ENCODE assay signal across 9 cellular contexts in the genomic region with DNA sequence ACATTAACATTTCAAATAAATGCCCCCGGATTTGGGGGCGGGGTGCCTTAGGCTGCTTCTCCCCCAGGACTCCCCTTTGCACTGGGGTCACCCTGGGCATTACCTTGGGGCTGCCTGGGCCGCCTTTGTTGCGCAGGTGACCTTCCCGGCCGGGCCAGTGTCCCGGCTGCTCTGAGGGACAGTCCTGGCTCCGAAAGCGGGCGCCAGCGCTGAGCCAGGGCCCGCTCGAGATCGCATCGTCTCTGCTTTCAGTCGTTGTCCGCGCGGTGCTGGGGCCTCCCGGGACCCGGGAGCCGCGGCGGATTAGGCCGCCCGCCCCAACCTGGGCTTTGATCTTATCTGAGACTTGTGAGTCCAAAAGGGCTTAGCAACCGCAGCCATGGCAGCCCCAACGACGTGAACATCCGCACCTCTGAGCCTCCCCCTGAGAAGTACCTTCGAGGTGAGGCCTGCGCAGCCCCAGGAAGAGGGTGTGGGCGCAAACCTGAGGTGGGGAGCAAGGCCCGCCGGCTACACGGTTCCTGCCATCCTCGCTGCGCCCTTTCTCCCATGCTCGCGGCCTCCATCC.
DNase-seq lines count a peak whose midpoint lies in the region; ATAC-seq, FAIRE-seq and TF ChIP-seq lines count a peak whose summit lies in the region.
"Had no signal": no experiment of that assay in that cellular context is flagged by ENCODE, and none has a peak within 500 bp of the region (broad histone marks: within the 10 kb centered on the region; RNA-seq: fewer than 3 reads in every experiment).

No MANE protein-coding gene starts in this region.

- no peaks in the 10 kb centered on the region for H3K9me3 ChIP-seq in iPS DF 6.9 (ENCODE audit: control insufficient read depth, insufficient read depth, low read length)

- FAIRE-seq in H54 (lab: Jason Lieb, UNC) = no peak

- H3K27me3 ChIP-seq in iPS DF 6.9 (ENCODE audit: control insufficient read depth, insufficient read depth, low read length) = no peaks in the 10 kb centered on the region

- DNase-seq in activated CD8-positive, alpha-beta memory T cell treated with anti-CD3 and anti-CD28 coated beads, Interleukin-2, amount 50 U/mL, for 48 hours = peak; percentile 73
- DNase-seq in iPS DF 6.9 (ENCODE audit: low read depth, low spot score) = no peak
- DNase-seq in stimulated activated CD8-positive, alpha-beta memory T cell treated with anti-CD3 and anti-CD28 coated beads, Interleukin-12 subunit alpha, Interleukin-12 subunit beta, amount 100 ng/mL, for 4 hours (ENCODE audit: low read depth) = peak; percentile 16
- no peak for DNase-seq in H54 (ENCODE audit: insufficient read length, low spot score)
- DNase-seq in DMS79 (lab: John Stamatoyannopoulos, UW) = no peak
- DNase-seq: NCI-H1436 treated with DMSO at 0.1 percent for 48 hours had no signal

- H3K36me3 ChIP-seq in iPS DF 6.9 (ENCODE audit: control insufficient read depth, insufficient read depth, low read length) = no peaks in the 10 kb centered on the region

- WGBS in iPS DF 6.9 (ENCODE audit: insufficient coverage, insufficient read length) = no CpG with 5 or more reads among the region's 40 CpGs

- no peak for TF ChIP-seq POLR2A in H54 (IDR thresholded peaks at IDR 0.05; ENCODE audit: low read depth, low read length)

- no peak overlapping the region for H3K27ac ChIP-seq in iPS DF 6.9 (ENCODE audit: low read length)

- H3K4me1 ChIP-seq in iPS DF 6.9 (ENCODE audit: control insufficient read depth, insufficient read depth, low read length) = peaks cover 11% of the 10 kb centered on the region; the same call in 1 of the 2 replicates

- ATAC-seq in GM19455 (IDR thresholded peaks at IDR 0.05; ENCODE audit: unreplicated experiment) = peak; percentile 36
- ATAC-seq in GM21529 (IDR thresholded peaks at IDR 0.05; ENCODE audit: unreplicated experiment) = no peak
- ATAC-seq in SK-N-SH treated with all-trans-retinoic acid at 6 μM for 48 hours = no peak

- peak overlapping the region; percentile 0; the same call in 1 of the 2 replicates for H3K4me3 ChIP-seq in iPS DF 6.9 (ENCODE audit: low read length)

TF ChIP-seq in SK-N-SH treated with all-trans-retinoic acid at 6 μM for 48 hours, 23 proteins besides CTCF, POLR2A, EP300 and RAD21:
- no peak for TF ChIP-seq TOX (CRISPR knock-in tag; IDR thresholded peaks at IDR 0.05; ENCODE audit: borderline replicate concordance)
- TF ChIP-seq RARB (CRISPR knock-in tag; IDR thresholded peaks at IDR 0.05) = no peak
- no peak for TF ChIP-seq ZNF70 (CRISPR knock-in tag; IDR thresholded peaks at IDR 0.05)
- TF ChIP-seq, protein P1, sequence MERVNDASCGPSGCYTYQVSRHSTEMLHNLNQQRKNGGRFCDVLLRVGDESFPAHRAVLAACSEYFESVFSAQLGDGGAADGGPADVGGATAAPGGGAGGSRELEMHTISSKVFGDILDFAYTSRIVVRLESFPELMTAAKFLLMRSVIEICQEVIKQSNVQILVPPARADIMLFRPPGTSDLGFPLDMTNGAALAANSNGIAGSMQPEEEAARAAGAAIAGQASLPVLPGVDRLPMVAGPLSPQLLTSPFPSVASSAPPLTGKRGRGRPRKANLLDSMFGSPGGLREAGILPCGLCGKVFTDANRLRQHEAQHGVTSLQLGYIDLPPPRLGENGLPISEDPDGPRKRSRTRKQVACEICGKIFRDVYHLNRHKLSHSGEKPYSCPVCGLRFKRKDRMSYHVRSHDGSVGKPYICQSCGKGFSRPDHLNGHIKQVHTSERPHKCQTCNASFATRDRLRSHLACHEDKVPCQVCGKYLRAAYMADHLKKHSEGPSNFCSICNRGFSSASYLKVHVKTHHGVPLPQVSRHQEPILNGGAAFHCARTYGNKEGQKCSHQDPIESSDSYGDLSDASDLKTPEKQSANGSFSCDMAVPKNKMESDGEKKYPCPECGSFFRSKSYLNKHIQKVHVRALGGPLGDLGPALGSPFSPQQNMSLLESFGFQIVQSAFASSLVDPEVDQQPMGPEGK (CRISPR knock-in tag; IDR thresholded peaks at IDR 0.05; ENCODE audit: borderline replicate concordance) = no peak
- no peak for TF ChIP-seq ZC3H10 (CRISPR knock-in tag; IDR thresholded peaks at IDR 0.05)
- no peak for TF ChIP-seq SNAI2 (CRISPR knock-in tag; IDR thresholded peaks at IDR 0.05)
- TF ChIP-seq ZNF565 (CRISPR knock-in tag; conservative IDR thresholded peaks at IDR 0.05; ENCODE audit: low read depth) = no peak
- TF ChIP-seq OSR1 (CRISPR knock-in tag; IDR thresholded peaks at IDR 0.05) = no peak
- TF ChIP-seq ZFP3 (CRISPR knock-in tag; IDR thresholded peaks at IDR 0.05) = no peak
- TF ChIP-seq, protein P2, sequence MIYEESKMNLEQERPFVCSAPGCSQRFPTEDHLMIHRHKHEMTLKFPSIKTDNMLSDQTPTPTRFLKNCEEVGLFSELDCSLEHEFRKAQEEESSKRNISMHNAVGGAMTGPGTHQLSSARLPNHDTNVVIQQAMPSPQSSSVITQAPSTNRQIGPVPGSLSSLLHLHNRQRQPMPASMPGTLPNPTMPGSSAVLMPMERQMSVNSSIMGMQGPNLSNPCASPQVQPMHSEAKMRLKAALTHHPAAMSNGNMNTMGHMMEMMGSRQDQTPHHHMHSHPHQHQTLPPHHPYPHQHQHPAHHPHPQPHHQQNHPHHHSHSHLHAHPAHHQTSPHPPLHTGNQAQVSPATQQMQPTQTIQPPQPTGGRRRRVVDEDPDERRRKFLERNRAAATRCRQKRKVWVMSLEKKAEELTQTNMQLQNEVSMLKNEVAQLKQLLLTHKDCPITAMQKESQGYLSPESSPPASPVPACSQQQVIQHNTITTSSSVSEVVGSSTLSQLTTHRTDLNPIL (CRISPR knock-in tag; IDR thresholded peaks at IDR 0.05; ENCODE audit: low read depth) = no peak
- no peak for TF ChIP-seq PPARA (CRISPR knock-in tag; IDR thresholded peaks at IDR 0.05; ENCODE audit: borderline replicate concordance)
- TF ChIP-seq ARNTL (CRISPR knock-in tag; IDR thresholded peaks at IDR 0.05; ENCODE audit: borderline replicate concordance, low read depth) = no peak
- TF ChIP-seq TCF4 (CRISPR knock-in tag; IDR thresholded peaks at IDR 0.05; ENCODE audit: borderline replicate concordance) = no peak
- no peak for TF ChIP-seq ZNF8 (CRISPR knock-in tag; IDR thresholded peaks at IDR 0.05)

Comparison
In these comparisons a context has a peak if more than half of its experiments do, and no peak if none do; other contexts are left out.
1. DNase-seq: peak in activated CD8-positive, alpha-beta memory T cell treated with anti-CD3 and anti-CD28 coated beads, Interleukin-2, amount 50 U/mL, for 48 hours (single experiment) and stimulated activated CD8-positive, alpha-beta memory T cell treated with anti-CD3 and anti-CD28 coated beads, Interleukin-12 subunit alpha, Interleukin-12 subunit beta, amount 100 ng/mL, for 4 hours (single experiment); none in iPS DF 6.9 (single experiment), H54 (single experiment) and DMS79 (single experiment).